Comparison of ENCODE assay signal across 8 cellular contexts in genomic region chr10:58384999-58385783, GRCh38. TPM values are rescaled to one million over a fixed set of nuclear protein-coding genes. Genes with fewer than 3 reads are reported as not detected.
DNase-seq lines count a peak whose midpoint lies in the region; ATAC-seq and TF ChIP-seq lines count a peak whose summit lies in the region.

TFAM (plus strand) TSS chr10:58385410; CDS start chr10:58385548, 138 bp downstream.

- ATAC-seq in CD4-positive, CD25-positive, alpha-beta regulatory T cell (ENCODE audit: low read depth in 2 of 2): peak; percentile 90 to 91
- ATAC-seq in GM19372 (IDR thresholded peaks at IDR 0.05; ENCODE audit: low read depth, unreplicated experiment) (peak; percentile 79), HG03558 (IDR thresholded peaks at IDR 0.05; ENCODE audit: extremely low read depth, unreplicated experiment) (peak; percentile 65)

- no peaks in the 10 kb centered on the region for H3K27me3 ChIP-seq in CD4-positive, CD25-positive, alpha-beta regulatory T cell (ENCODE audit: control insufficient read depth, insufficient read depth, low read length)
- H3K27me3 ChIP-seq in dorsolateral prefrontal cortex: no peaks in the 10 kb centered on the region

- peak within 1 kb of the TSS; percentile 78 for H3K27ac ChIP-seq in CD4-positive, CD25-positive, alpha-beta regulatory T cell (ENCODE audit: insufficient read depth, low read length, poor library complexity, severe bottlenecking)
- peak within 1 kb of the TSS; percentile 63 to 99 (median 95) for H3K27ac ChIP-seq in dorsolateral prefrontal cortex

- H3K4me1 Mint-ChIP-seq in CD4-positive, CD25-positive, alpha-beta regulatory T cell: peaks cover 32 to 65% (median 41%) of the 10 kb centered on the region in 4 donors

- intact Hi-C loops in dorsolateral prefrontal cortex (cut with DNase I): loop anchor here (1.0 to 10.0 kb wide), 6 partner anchors 50 to 210 kb away; partner anchors contain the start of genes UBE2D1 (in 2 of the 2) and IPMK (in 1 of the 2)
- intact Hi-C loops in lower leg skin (cut with DNase I; ENCODE audit: low total_unique reads): no loop called here

- peak; percentile 91 to 95 (median 92) for DNase-seq in CD4-positive, CD25-positive, alpha-beta regulatory T cell
- DNase-seq in NCI-H748 (lab: John Stamatoyannopoulos, UW; ENCODE audit: unreplicated experiment) (peak; percentile 90), dorsolateral prefrontal cortex (peak; percentile 90 to 96 (median 92)), lower leg skin (ENCODE audit: low spot score in 2 of 2) (peak; percentile 93 to 100)
- DNase-seq in activated CD4-positive, alpha-beta T cell treated with anti-CD3 and anti-CD28 coated beads, Interleukin-2, amount 50 U/mL, for 48 hours: peak; percentile 98
- peak; percentile 93 to 97 for DNase-seq in stimulated activated CD4-positive, alpha-beta T cell treated with anti-CD3 and anti-CD28 coated beads, Interleukin-4, amount 100 ng/mL, for 48 hours (ENCODE audit: low read depth in 2 of 2)

- no peaks in the 10 kb centered on the region for H3K9me3 ChIP-seq in CD4-positive, CD25-positive, alpha-beta regulatory T cell (ENCODE audit: control insufficient read depth in 2 of 2, low read length in 2 of 2)

- no peaks in the 10 kb centered on the region for H3K27me3 Mint-ChIP-seq in CD4-positive, CD25-positive, alpha-beta regulatory T cell

- no peaks in the 10 kb centered on the region for H3K9me3 Mint-ChIP-seq in CD4-positive, CD25-positive, alpha-beta regulatory T cell

- peak in 1 of 2 donors; percentile 54 for TF ChIP-seq POLR2A in lower leg skin (IDR thresholded peaks at IDR 0.05)

- peak within 1 kb of the TSS; percentile 94 for H3K4me3 ChIP-seq in CD4-positive, CD25-positive, alpha-beta regulatory T cell (ENCODE audit: low read depth, low read length)
- H3K4me3 ChIP-seq in dorsolateral prefrontal cortex (peak within 1 kb of the TSS; percentile 56 to 99 (median 88)), lower leg skin (ENCODE audit: low read depth, poor library complexity, severe bottlenecking) (peak within 1 kb of the TSS; percentile 97)

- H3K36me3 Mint-ChIP-seq in CD4-positive, CD25-positive, alpha-beta regulatory T cell: peaks cover 14% of the 10 kb centered on the region

- TF ChIP-seq CTCF in dorsolateral prefrontal cortex (IDR thresholded peaks at IDR 0.05 in 54 of 56, conservative IDR thresholded peaks at IDR 0.05 in 2 of 56; ENCODE audit: low read depth in 1 of 56, partially characterized antibody in 56 of 56) (peak; percentile 21 to 93 (median 74)), lower leg skin (IDR thresholded peaks at IDR 0.05) (no peak)

- H3K4me3 Mint-ChIP-seq in CD4-positive, CD25-positive, alpha-beta regulatory T cell: peak within 1 kb of the TSS; percentile 98 to 99 (median 99)

- peaks cover 26% of the 10 kb centered on the region for H3K36me3 ChIP-seq in CD4-positive, CD25-positive, alpha-beta regulatory T cell (ENCODE audit: control insufficient read depth, insufficient read depth, low read length)

- peak within 1 kb of the TSS; percentile 97 to 99 (median 99) for H3K27ac Mint-ChIP-seq in CD4-positive, CD25-positive, alpha-beta regulatory T cell

- peaks cover 34% of the 10 kb centered on the region for H3K4me1 ChIP-seq in CD4-positive, CD25-positive, alpha-beta regulatory T cell (ENCODE audit: control insufficient read depth, insufficient read depth, low read length, poor library complexity, severe bottlenecking)

- 0% methylated on average over 35 to 49 of the region's 65 CpGs for WGBS in lower leg skin, 2 donors

RNA-seq across cellular contexts. Expression of gene TFAM, which starts in this region (rescaled TPM):
- 30.6 TPM for total RNA-seq in CD4-positive, CD25-positive, alpha-beta regulatory T cell
- polyA plus RNA-seq in CD4-positive, CD25-positive, alpha-beta regulatory T cell: 10 to 100 TPM; 45.6 to 51.2 (median 48.3) TPM
- total RNA-seq in dorsolateral prefrontal cortex: 10 to 100 TPM; 17.3 to 34.6 (median 24.2) TPM
- total RNA-seq in lower leg skin: 10 to 100 TPM; 13.5 to 25.3 (median 14.7) TPM

Comparison
In these comparisons a context has a peak if more than half of its experiments do, and no peak if none do; other contexts are left out.
1. Peak in every context shown above with its lines: DNase-seq, ATAC-seq, H3K4me3 ChIP-seq and H3K27ac ChIP-seq.
2. CTCF ChIP-seq: peak in dorsolateral prefrontal cortex (56 of 56); none in lower leg skin (0 of 3).